ENCODE assay signal across 8 cellular contexts in genomic region chr2:33599943-33600192, GRCh38. TPM values are rescaled to one million over a fixed set of nuclear protein-coding genes. Genes with fewer than 3 reads are reported as not detected.
DNase-seq lines count a peak whose midpoint lies in the region; ATAC-seq and TF ChIP-seq lines count a peak whose summit lies in the region.

No MANE protein-coding gene starts in this region.

- WGBS in mesendoderm (ENCODE audit: extremely low coverage, insufficient coverage, low lambda C conversion rate), result no CpG with 5 or more reads among the region's 3 CpGs
- WGBS in upper lobe of left lung, 2 donors, result 17 to 27% methylated on average over 3 of the region's 3 CpGs

- H3K9me3 Mint-ChIP-seq in activated naive CD4-positive, alpha-beta T cell treated with anti-CD3 and anti-CD28 coated beads, Interleukin-2, amount 50 U/mL, for 24 hours, result no peaks in the 10 kb centered on the region
- H3K9me3 Mint-ChIP-seq in brain, result peaks cover 0 to 6% (median 0%) of the 10 kb centered on the region in 5 experiments

- H3K4me3 ChIP-seq in mesendoderm (ENCODE audit: low read length), result peak overlapping the region; percentile 86
- H3K4me3 ChIP-seq in upper lobe of left lung, result peak overlapping the region; percentile 51 to 99 (median 78)

- H3K36me3 ChIP-seq in mesendoderm (ENCODE audit: control insufficient read depth, insufficient read depth, low read length), result no peaks in the 10 kb centered on the region
- H3K36me3 ChIP-seq in upper lobe of left lung, result peaks cover 0 to 2% (median 0%) of the 10 kb centered on the region in 4 donors

- peaks cover 5% of the 10 kb centered on the region for H3K79me1 ChIP-seq in mesendoderm (ENCODE audit: low read length)

- no peaks in the 10 kb centered on the region for H3K9me3 ChIP-seq in upper lobe of left lung

- H4K8ac ChIP-seq in mesendoderm (ENCODE audit: low read depth, low read length), result no peak overlapping the region

- H3K4ac ChIP-seq in mesendoderm (ENCODE audit: low read depth, low read length), result no peak overlapping the region

- H2BK15ac ChIP-seq in mesendoderm (replicated peaks; ENCODE audit: low read depth), result no peak overlapping the region

- H3K79me2 ChIP-seq in mesendoderm (ENCODE audit: control insufficient read depth, insufficient read depth, low read length), result peaks cover 14% of the 10 kb centered on the region

- H3K18ac ChIP-seq in mesendoderm (ENCODE audit: low read length), result peak overlapping the region; percentile 65

- no peaks in the 10 kb centered on the region for H3K36me3 Mint-ChIP-seq in activated naive CD4-positive, alpha-beta T cell treated with anti-CD3 and anti-CD28 coated beads, Interleukin-2, amount 50 U/mL, for 24 hours
- H3K36me3 Mint-ChIP-seq in brain, result peaks cover 6% of the 10 kb centered on the region

- H3K27me3 ChIP-seq in mesendoderm (ENCODE audit: insufficient read depth, low read length, poor library complexity), result no peaks in the 10 kb centered on the region
- no peaks in the 10 kb centered on the region for H3K27me3 ChIP-seq in upper lobe of left lung

- peak overlapping the region; percentile 81 for H3K56ac ChIP-seq in mesendoderm (ENCODE audit: low read length)

- no peak for DNase-seq in activated naive CD4-positive, alpha-beta T cell treated with Interleukin-2 at 50 U/mL for 16 hours
- DNase-seq in mesendoderm (no peak), upper lobe of left lung (no peak), HPDE6-E6E7 (ENCODE audit: extremely low spot score) (no peak), cerebellum (ENCODE audit: low spot score) (no peak), NCI-H1436 treated with DMSO at 0.1 percent for 48 hours (lab: John Stamatoyannopoulos, UW) (no peak)

- H2BK5ac ChIP-seq in mesendoderm (ENCODE audit: low read length), result no peak overlapping the region

- peak overlapping the region; percentile 98 for H3K27ac Mint-ChIP-seq in activated naive CD4-positive, alpha-beta T cell treated with anti-CD3 and anti-CD28 coated beads, Interleukin-2, amount 50 U/mL, for 24 hours
- H3K27ac Mint-ChIP-seq in brain, result peak overlapping the region; percentile 93 to 98 (median 95)

- no peak for TF ChIP-seq EP300 in upper lobe of left lung (IDR thresholded peaks at IDR 0.05)

- H3K23ac ChIP-seq in mesendoderm (ENCODE audit: low read length), result no peak overlapping the region

- no peak overlapping the region for H2BK120ac ChIP-seq in mesendoderm (ENCODE audit: low read depth, low read length)

- H3K4me1 Mint-ChIP-seq in activated naive CD4-positive, alpha-beta T cell treated with anti-CD3 and anti-CD28 coated beads, Interleukin-2, amount 50 U/mL, for 24 hours, result peaks cover 28% of the 10 kb centered on the region
- H3K4me1 Mint-ChIP-seq in brain, result peaks cover 36% of the 10 kb centered on the region

- peaks cover under 1% of the 10 kb centered on the region for H3K4me1 ChIP-seq in mesendoderm (ENCODE audit: control insufficient read depth, low read depth, low read length)
- peaks cover 10 to 26% (median 15%) of the 10 kb centered on the region in 4 donors for H3K4me1 ChIP-seq in upper lobe of left lung

- no peak overlapping the region for H3K27ac ChIP-seq in mesendoderm (ENCODE audit: low read depth, low read length)
- H3K27ac ChIP-seq in upper lobe of left lung, result peak overlapping the region in 2 of 4 donors; percentile 84 to 89

- ATAC-seq in upper lobe of left lung (ENCODE audit: low FRiP score in 2 of 2), result no peak

- no peak overlapping the region for H2AK5ac ChIP-seq in mesendoderm (ENCODE audit: low read length)

- H3K4me3 Mint-ChIP-seq in activated naive CD4-positive, alpha-beta T cell treated with anti-CD3 and anti-CD28 coated beads, Interleukin-2, amount 50 U/mL, for 24 hours, result peak overlapping the region; percentile 98
- H3K4me3 Mint-ChIP-seq in brain, result peak overlapping the region; percentile 92 to 100 (median 98)

- TF ChIP-seq CTCF in brain (conservative IDR thresholded peaks at IDR 0.05) (no peak), upper lobe of left lung (IDR thresholded peaks at IDR 0.05) (no peak)

- H3K27me3 Mint-ChIP-seq in activated naive CD4-positive, alpha-beta T cell treated with anti-CD3 and anti-CD28 coated beads, Interleukin-2, amount 50 U/mL, for 24 hours, result no peaks in the 10 kb centered on the region
- H3K27me3 Mint-ChIP-seq in brain, result peaks cover 9% of the 10 kb centered on the region

- H3K4me2 ChIP-seq in mesendoderm (ENCODE audit: low read length), result peak overlapping the region; percentile 83

- H3K9ac ChIP-seq in mesendoderm (ENCODE audit: low read length), result peak overlapping the region; percentile 90

- H4K5ac ChIP-seq in mesendoderm (ENCODE audit: low read length), result no peak overlapping the region

- TF ChIP-seq POLR2A in upper lobe of left lung (IDR thresholded peaks at IDR 0.05), result no peak

RNA-seq across cellular contexts. Expression of gene FAM98A, which starts 0.8 kb away (rescaled TPM):
- 37.9 TPM for polyA plus RNA-seq in brain (ENCODE audit: insufficient read depth, low read depth, low replicate concordance)
- polyA plus RNA-seq in mesendoderm (2013, experiment 1 of 2), result 80.7 TPM
- 79.2 TPM for polyA plus RNA-seq in mesendoderm (2013, experiment 2 of 2)
- total RNA-seq in upper lobe of left lung (10 to 100 TPM in 5 of 6 donors, 1 to 10 TPM in 1; 9.0 to 66.3 (median 26.4) TPM), cerebellum (22.6 TPM)
